Comparison of ENCODE assay signal across 12 cellular contexts in genomic region chr14:91366749-91367148, GRCh38. TPM values are rescaled to one million over a fixed set of nuclear protein-coding genes. Genes with fewer than 3 reads are reported as not detected.
DNase-seq lines count a peak whose midpoint lies in the region; ATAC-seq and TF ChIP-seq lines count a peak whose summit lies in the region.
"Had no signal": no experiment of that assay in that cellular context is flagged by ENCODE, and none has a peak within 500 bp of the region (broad histone marks: within the 10 kb centered on the region; RNA-seq: fewer than 3 reads in every experiment).

No MANE protein-coding gene starts in this region.

- no peak overlapping the region for H2AFZ ChIP-seq in SU-DHL-6 (ENCODE audit: low read depth, low read length, severe bottlenecking)

- H3K4me2 ChIP-seq in SU-DHL-6 (ENCODE audit: low read depth, low read length, poor library complexity, severe bottlenecking): peak overlapping the region; percentile 83

- H3K4me3 ChIP-seq in SU-DHL-6 (ENCODE audit: insufficient read depth, low read length, poor library complexity, severe bottlenecking) (peak overlapping the region; percentile 30), WERI-Rb-1 (ENCODE audit: low read depth, low read length) (no peak overlapping the region)
- peak overlapping the region; percentile 43 for H3K4me3 ChIP-seq in effector memory CD4-positive, alpha-beta T cell (ENCODE audit: insufficient read depth, low read depth, low read length, poor library complexity, severe bottlenecking)

- H3K9ac ChIP-seq in SU-DHL-6 (ENCODE audit: low read length): peak overlapping the region; percentile 35

- no peaks in the 10 kb centered on the region for H3K36me3 ChIP-seq in SU-DHL-6 (ENCODE audit: low read length)
- H3K36me3 ChIP-seq in effector memory CD4-positive, alpha-beta T cell (ENCODE audit: control insufficient read depth, insufficient read depth, low read length): peaks cover 3% of the 10 kb centered on the region
- peaks cover 11% of the 10 kb centered on the region; the same call in 1 of the 2 replicates for H3K36me3 ChIP-seq in WERI-Rb-1

- peak overlapping the region; percentile 89 for H3K27ac Mint-ChIP-seq in activated T-cell treated with anti-CD3 and anti-CD28 coated beads, Interleukin-2, amount 50 U/mL, for 24 hours
- peak overlapping the region; percentile 81 to 90 for H3K27ac Mint-ChIP-seq in stimulated activated naive CD8-positive, alpha-beta T cell treated with anti-CD3 and anti-CD28 coated beads, Interleukin-15, amount 100 ng/mL, for 72 hours

- H3K27me3 ChIP-seq in SU-DHL-6 (ENCODE audit: low read length) (no peaks in the 10 kb centered on the region), WERI-Rb-1 (ENCODE audit: insufficient read depth, low read depth, severe bottlenecking) (no peaks in the 10 kb centered on the region)
- H3K27me3 ChIP-seq in effector memory CD4-positive, alpha-beta T cell (replicated peaks; ENCODE audit: control insufficient read depth, insufficient read depth, low read length, poor library complexity, severe bottlenecking): no peaks in the 10 kb centered on the region

- H3K4me1 Mint-ChIP-seq in activated T-cell treated with anti-CD3 and anti-CD28 coated beads, Interleukin-2, amount 50 U/mL, for 24 hours (ENCODE audit: low read depth): peaks cover 94% of the 10 kb centered on the region
- H3K4me1 Mint-ChIP-seq in stimulated activated naive CD8-positive, alpha-beta T cell treated with anti-CD3 and anti-CD28 coated beads, Interleukin-15, amount 100 ng/mL, for 72 hours: peaks cover 99% of the 10 kb centered on the region

- H3K27me3 Mint-ChIP-seq in activated T-cell treated with anti-CD3 and anti-CD28 coated beads, Interleukin-2, amount 50 U/mL, for 24 hours: no peaks in the 10 kb centered on the region
- no peaks in the 10 kb centered on the region for H3K27me3 Mint-ChIP-seq in stimulated activated naive CD8-positive, alpha-beta T cell treated with anti-CD3 and anti-CD28 coated beads, Interleukin-15, amount 100 ng/mL, for 72 hours

- DNase-seq in activated T-cell treated with anti-CD3 and anti-CD28 coated beads, Interleukin-2, amount 50 U/mL, for 24 hours: peak; percentile 36
- DNase-seq in activated T-cell treated with anti-CD3 and anti-CD28 coated beads, Interleukin-2, amount 50 U/mL, for 1 hour: no peak
- DNase-seq in effector memory CD4-positive, alpha-beta T cell: no peak
- DNase-seq in stimulated activated naive CD8-positive, alpha-beta T cell treated with anti-CD3 and anti-CD28 coated beads, Interleukin-15, amount 100 ng/mL, for 72 hours: no peak
- no peak for DNase-seq in ureter (ENCODE audit: low spot score)
- DNase-seq in WERI-Rb-1: no peak
- DNase-seq in NCI-H2107 (lab: John Stamatoyannopoulos, UW): no peak
- DNase-seq: foreskin fibroblast, KG1, SHP77 treated with DMSO at 0.1 percent for 48 hours had no signal

- peaks cover 90% of the 10 kb centered on the region for H3K79me2 ChIP-seq in SU-DHL-6 (ENCODE audit: insufficient read depth, low read length)

- peaks cover 77% of the 10 kb centered on the region for H3K4me1 ChIP-seq in effector memory CD4-positive, alpha-beta T cell (ENCODE audit: control insufficient read depth, insufficient read depth, low read length, poor library complexity, severe bottlenecking)

- TF ChIP-seq CTCF in SU-DHL-6 (IDR thresholded peaks at IDR 0.05; ENCODE audit: insufficient read depth, low read length, poor library complexity, severe bottlenecking) (no peak), WERI-Rb-1 (IDR thresholded peaks at IDR 0.05; ENCODE audit: low read depth, low read length) (no peak)

- ATAC-seq in stimulated activated naive CD8-positive, alpha-beta T cell treated with anti-CD3 and anti-CD28 coated beads, Interleukin-15, amount 100 ng/mL, for 72 hours: no peak

- no peaks in the 10 kb centered on the region for H3K9me3 Mint-ChIP-seq in activated T-cell treated with anti-CD3 and anti-CD28 coated beads, Interleukin-2, amount 50 U/mL, for 24 hours
- H3K9me3 Mint-ChIP-seq in stimulated activated naive CD8-positive, alpha-beta T cell treated with anti-CD3 and anti-CD28 coated beads, Interleukin-15, amount 100 ng/mL, for 72 hours: no peaks in the 10 kb centered on the region
- H3K9me3 Mint-ChIP-seq: neural crest cell had no signal

- no peaks in the 10 kb centered on the region for H3K9me3 ChIP-seq in SU-DHL-6 (ENCODE audit: insufficient read depth, low read length)
- H3K9me3 ChIP-seq in effector memory CD4-positive, alpha-beta T cell (ENCODE audit: control insufficient read depth, low read length): no peaks in the 10 kb centered on the region
- no peaks in the 10 kb centered on the region for H3K9me3 ChIP-seq in WERI-Rb-1 (ENCODE audit: severe bottlenecking)

- H3K36me3 Mint-ChIP-seq in activated T-cell treated with anti-CD3 and anti-CD28 coated beads, Interleukin-2, amount 50 U/mL, for 24 hours (ENCODE audit: low read depth): peaks cover 9% of the 10 kb centered on the region

- no peaks in the 10 kb centered on the region for H4K20me1 ChIP-seq in SU-DHL-6 (ENCODE audit: low read depth, low read length)

- H3K27ac ChIP-seq in SU-DHL-6 (ENCODE audit: low read depth, low read length) (peak overlapping the region; percentile 98), WERI-Rb-1 (no peak overlapping the region; the same call in 1 of the 2 replicates)
- peak overlapping the region; percentile 85 for H3K27ac ChIP-seq in effector memory CD4-positive, alpha-beta T cell (ENCODE audit: insufficient read depth, low read length, poor library complexity, severe bottlenecking)

- peaks cover 79% of the 10 kb centered on the region for H3F3A ChIP-seq in SU-DHL-6 (ENCODE audit: insufficient read depth)

- H3K9me2 ChIP-seq in SU-DHL-6 (replicated peaks; ENCODE audit: insufficient read depth, low read length): no peaks in the 10 kb centered on the region

- H3K4me3 Mint-ChIP-seq in activated T-cell treated with anti-CD3 and anti-CD28 coated beads, Interleukin-2, amount 50 U/mL, for 24 hours: peak overlapping the region; percentile 66
- H3K4me3 Mint-ChIP-seq in stimulated activated naive CD8-positive, alpha-beta T cell treated with anti-CD3 and anti-CD28 coated beads, Interleukin-15, amount 100 ng/mL, for 72 hours: peak overlapping the region; percentile 66 to 80
- H3K4me3 Mint-ChIP-seq: neural crest cell had no signal

RNA-seq across cellular contexts. Expression of gene CCDC88C, which starts 50.9 kb away (rescaled TPM):
- 49.0 TPM for total RNA-seq in ureter
